Comparison of ENCODE assay signal across 18 cellular contexts in the genomic region with DNA sequence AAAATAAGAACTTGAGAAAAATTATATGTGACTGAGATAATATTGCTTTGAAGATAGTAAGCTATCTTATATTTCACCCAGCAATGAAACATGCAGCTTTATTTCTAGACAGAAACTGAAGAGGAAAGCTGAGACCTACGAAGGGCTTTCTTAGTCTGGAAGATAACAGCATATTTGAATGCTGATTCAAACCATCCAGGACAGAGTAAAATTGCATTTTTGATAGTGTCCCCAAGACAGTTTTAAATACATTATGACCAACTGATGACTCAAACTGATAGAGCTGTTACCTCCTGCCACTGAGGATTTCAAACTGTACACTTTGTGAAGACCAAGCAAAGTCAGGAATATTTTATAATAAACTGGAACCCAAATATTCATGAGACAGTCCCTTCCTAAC.
DNase-seq lines count a peak whose midpoint lies in the region; ATAC-seq, FAIRE-seq and TF ChIP-seq lines count a peak whose summit lies in the region.
"Had no signal": no experiment of that assay in that cellular context is flagged by ENCODE, and none has a peak within 500 bp of the region (broad histone marks: within the 10 kb centered on the region; RNA-seq: fewer than 3 reads in every experiment).

No MANE protein-coding gene starts in this region.

- peaks cover 4% of the 10 kb centered on the region; the same call in 1 of the 2 replicates for H3K4me1 ChIP-seq in PC-3 (ENCODE audit: insufficient read depth, low read length)
- no peaks in the 10 kb centered on the region for H3K4me1 ChIP-seq in GM12878 (ENCODE audit: control insufficient read depth, insufficient read depth, low read length)
- peaks cover 10% of the 10 kb centered on the region for H3K4me1 ChIP-seq in osteoblast (ENCODE audit: insufficient read depth, low read length)
- H3K4me1 ChIP-seq: BLaER1 had no signal

- BruUV-seq in PC-3 (replicated peaks; lab: Mats Ljungman, UMichigan) (no TSS peak), GM12878 (replicated peaks; lab: Mats Ljungman, UMichigan) (no TSS peak)

- intact Hi-C loops in PC-3 (cut with micrococcal nuclease) = no loop called here
- intact Hi-C loops in GM12878 (cut with micrococcal nuclease; ENCODE audit: unreplicated experiment) = no loop called here

- no peak overlapping the region for H3K4me3 Mint-ChIP-seq in HFFc6
- H3K4me3 Mint-ChIP-seq: CD8-positive, alpha-beta memory T cell had no signal

- in situ Hi-C loops in GM12878 (cut with MboI) = no loop called here

- no peaks in the 10 kb centered on the region for H4K20me1 ChIP-seq in PC-3 (ENCODE audit: low read length)
- H4K20me1 ChIP-seq in GM12878 (ENCODE audit: control insufficient read depth, insufficient read depth) = no peaks in the 10 kb centered on the region
- no peaks in the 10 kb centered on the region for H4K20me1 ChIP-seq in osteoblast (ENCODE audit: insufficient read depth, low read length)
- H4K20me1 ChIP-seq: BLaER1 had no signal

- peak overlapping the region; percentile 54; the same call in 1 of the 2 replicates for H3K27ac Mint-ChIP-seq in HFFc6
- H3K27ac Mint-ChIP-seq: CD8-positive, alpha-beta memory T cell had no signal

- H3K79me2 ChIP-seq in PC-3 (ENCODE audit: low read length) (no peaks in the 10 kb centered on the region), GM12878 (ENCODE audit: control insufficient read depth, insufficient read depth, low read length) (no peaks in the 10 kb centered on the region), osteoblast (ENCODE audit: insufficient read depth, low read length) (no peaks in the 10 kb centered on the region)

- H2AFZ ChIP-seq in PC-3 (ENCODE audit: low read length) (no peak overlapping the region), GM12878 (ENCODE audit: control insufficient read depth, low read depth, low read length) (no peak overlapping the region), osteoblast (ENCODE audit: low read length) (no peak overlapping the region)

- TF ChIP-seq RAD21 in GM12878 (IDR thresholded peaks at IDR 0.05; ENCODE audit: insufficient read depth, low read depth, low read length) = no peak

- ATAC-seq in PC-3 = no peak
- ATAC-seq in GM12878 = no peak
- no peak for ATAC-seq in HG03432 (IDR thresholded peaks at IDR 0.05; ENCODE audit: unreplicated experiment)
- ATAC-seq: HCT116 had no signal

- TF ChIP-seq POLR2A in GM12878 (IDR thresholded peaks at IDR 0.05; ENCODE audit: low read depth, low read length) = no peak

- 0% methylated on average over 1 of the region's 1 CpG for WGBS in GM12878 (ENCODE audit: insufficient coverage, insufficient replicate concordance, low lambda C conversion rate, missing lambda C conversion rate)

- TF ChIP-seq CTCF in HFFc6 (IDR thresholded peaks at IDR 0.05) (no peak), PC-3 (conservative IDR thresholded peaks at IDR 0.05; ENCODE audit: low read depth, low read length) (no peak), GM12878 (IDR thresholded peaks at IDR 0.05 in 2 of 3, conservative IDR thresholded peaks at IDR 0.05 in 1 of 3; ENCODE audit: control insufficient read depth in 2 of 3, extremely low read depth in 1 of 3, insufficient read depth in 1 of 3, low read depth in 3 of 3, low read length in 3 of 3) (no peak), osteoblast (IDR thresholded peaks at IDR 0.05; ENCODE audit: extremely low read depth, low read depth, low read length) (no peak)

- no peaks in the 10 kb centered on the region for H3F3A ChIP-seq in PC-3 (ENCODE audit: low read length, unreplicated experiment)

- no peak overlapping the region for H3K27ac ChIP-seq in PC-3 (ENCODE audit: low read length)
- no peak overlapping the region for H3K27ac ChIP-seq in GM12878 (ENCODE audit: control insufficient read depth, insufficient read depth)
- H3K27ac ChIP-seq in osteoblast (ENCODE audit: low read depth, low read length) = no peak overlapping the region
- H3K27ac ChIP-seq: BLaER1, KMS-11 had no signal

- no peaks in the 10 kb centered on the region for H3K9me2 ChIP-seq in PC-3 (replicated peaks; ENCODE audit: low read length)

- H3K36me3 Mint-ChIP-seq in HFFc6 (ENCODE audit: low read depth) = peaks cover 11% of the 10 kb centered on the region
- H3K36me3 Mint-ChIP-seq: CD8-positive, alpha-beta memory T cell had no signal

- peaks cover 63% of the 10 kb centered on the region for H3K4me1 Mint-ChIP-seq in HFFc6 (ENCODE audit: low read depth)
- H3K4me1 Mint-ChIP-seq: CD8-positive, alpha-beta memory T cell had no signal

- DNase-seq in HFFc6 (peak; percentile 28), PC-3 (peak; percentile 2), GM12878 (ENCODE audit: low read depth, low spot score) (no peak), osteoblast (ENCODE audit: insufficient read length, low spot score, missing footprints) (no peak), SW480 (ENCODE audit: low spot score) (no peak), activated T-cell treated with anti-CD3 and anti-CD28 coated beads for 4 hours (no peak), NCI-H1436 treated with DMSO at 0.1 percent for 48 hours (lab: John Stamatoyannopoulos, UW) (no peak)
- DNase-seq: CD8-positive, alpha-beta memory T cell; DND-41; NCI-H1105 treated with DMSO at 0.1 percent for 48 hours; NCI-H1930; NCI-H2171; NCI-H510A treated with DMSO at 0.1 percent for 48 hours; T-helper 1 cell had no signal

- RAD21 ChIA-PET in GM12878 (lab: Charles Lee; ENCODE audit: unreplicated experiment) = no interaction called here

- CTCF ChIA-PET in PC-3 (lab: Charles Lee) = no interaction called here
- CTCF ChIA-PET in GM12878 (lab: Yijun Ruan, JAX) = no interaction called here

- no peaks in the 10 kb centered on the region for H3K9me3 Mint-ChIP-seq in HFFc6

- TF ChIP-seq EP300 in GM12878 (IDR thresholded peaks at IDR 0.05; ENCODE audit: borderline replicate concordance in 1 of 2, control insufficient read depth in 1 of 2, low read depth in 2 of 2, low read length in 2 of 2) = no peak

- H3K4me2 ChIP-seq in PC-3 (ENCODE audit: low read length) = no peak overlapping the region
- H3K4me2 ChIP-seq in GM12878 (ENCODE audit: control insufficient read depth, insufficient read depth) = no peak overlapping the region
- H3K4me2 ChIP-seq in osteoblast (ENCODE audit: insufficient read depth, low read length) = peak overlapping the region; percentile 7
- H3K4me2 ChIP-seq: BLaER1, KMS-11 had no signal

- H3K36me3 ChIP-seq in PC-3 (ENCODE audit: low read depth, low read length) (no peaks in the 10 kb centered on the region), GM12878 (ENCODE audit: control insufficient read depth in 2 of 2, insufficient read depth in 2 of 2, low read length in 1 of 2) (no peaks in the 10 kb centered on the region), osteoblast (ENCODE audit: insufficient read depth, low read length) (no peaks in the 10 kb centered on the region)
- H3K36me3 ChIP-seq: BLaER1 had no signal

- H3K4me3 ChIP-seq in PC-3 (ENCODE audit: low read length) = no peak overlapping the region
- no peak overlapping the region for H3K4me3 ChIP-seq in GM12878
- H3K4me3 ChIP-seq in osteoblast (ENCODE audit: insufficient read depth, low read length) = no peak overlapping the region
- H3K4me3 ChIP-seq: BLaER1 had no signal

- H3K9ac ChIP-seq in PC-3 (ENCODE audit: low read length) = no peak overlapping the region
- H3K9ac ChIP-seq in GM12878 (ENCODE audit: control insufficient read depth, insufficient read depth, low read length) = no peak overlapping the region
- H3K9ac ChIP-seq: BLaER1, KMS-11 had no signal

- FAIRE-seq in GM12878 (lab: Jason Lieb, UNC) = no peak

- POLR2A ChIA-PET in PC-3 (lab: Charles Lee; ENCODE audit: unreplicated experiment) = no interaction called here
- POLR2A ChIA-PET in GM12878 (lab: Charles Lee) = no interaction called here

- SMC1A ChIA-PET in GM12878 (lab: Charles Lee; ENCODE audit: uncharacterized antibody, unreplicated experiment) = no interaction called here

- H3K27me3 ChIP-seq in PC-3 (ENCODE audit: low read length) (no peaks in the 10 kb centered on the region), GM12878 (replicated peaks in 1 of 2; ENCODE audit: control insufficient read depth in 2 of 2, insufficient read depth in 2 of 2, low read length in 1 of 2) (no peaks in the 10 kb centered on the region), osteoblast (ENCODE audit: insufficient read depth, low read length) (no peaks in the 10 kb centered on the region)
- H3K27me3 ChIP-seq: BLaER1 had no signal

- H3K9me3 ChIP-seq in PC-3 (ENCODE audit: low read length) (no peaks in the 10 kb centered on the region), GM12878 (replicated peaks; ENCODE audit: control insufficient read depth, insufficient read depth, low read length) (no peaks in the 10 kb centered on the region), osteoblast (ENCODE audit: low read depth, low read length) (no peaks in the 10 kb centered on the region)
- H3K9me3 ChIP-seq: BLaER1 had no signal

- H3K27me3 Mint-ChIP-seq in HFFc6 (ENCODE audit: insufficient read depth) = no peaks in the 10 kb centered on the region
- H3K27me3 Mint-ChIP-seq: CD8-positive, alpha-beta memory T cell had no signal

TF ChIP-seq in GM12878, 131 proteins besides CTCF, POLR2A, EP300 and RAD21:
- peak; percentile 44 for TF ChIP-seq JUNB (IDR thresholded peaks at IDR 0.05)
- TF ChIP-seq EZH2 (IDR thresholded peaks at IDR 0.05; ENCODE audit: borderline replicate concordance, control insufficient read depth, low read depth, low read length) = no peak

Comparison
In these comparisons a context has a peak if more than half of its experiments do, and no peak if none do; other contexts are left out.
1. DNase-seq: peak in HFFc6 (single experiment) and PC-3 (single experiment); none in GM12878 (single experiment), osteoblast (single experiment), SW480 (single experiment), activated T-cell treated with anti-CD3 and anti-CD28 coated beads for 4 hours (single experiment) and NCI-H1436 treated with DMSO at 0.1 percent for 48 hours (single experiment).